11 cellular contexts compared by ENCODE assay signal in genomic region chr1:59678809-59679228, GRCh38.
DNase-seq lines count a peak whose midpoint lies in the region; ATAC-seq, FAIRE-seq and TF ChIP-seq lines count a peak whose summit lies in the region.
"Had no signal": no experiment of that assay in that cellular context is flagged by ENCODE, and none has a peak within 500 bp of the region (broad histone marks: within the 10 kb centered on the region; RNA-seq: fewer than 3 reads in every experiment).

No MANE protein-coding gene starts in this region.

- TF ChIP-seq CTCF in H9 (conservative IDR thresholded peaks at IDR 0.05) (no peak), HepG2 (CRISPR knock-in tag; IDR thresholded peaks at IDR 0.05) (no peak)

- no peak overlapping the region for H3K4ac ChIP-seq in H9 (ENCODE audit: low read depth, low read length)

- no peak for TF ChIP-seq POLR2A in HepG2 (IDR thresholded peaks at IDR 0.05; ENCODE audit: insufficient read depth in 1 of 2, low read depth in 2 of 2, low read length in 2 of 2)

- H3K27me3 Mint-ChIP-seq in H9 (ENCODE audit: low read depth), result no peaks in the 10 kb centered on the region; the same call in 1 of the 2 replicates
- H3K27me3 Mint-ChIP-seq: natural killer cell treated with Interleukin-12 subunit alpha and Interleukin-12 subunit beta and Interleukin-15 and Interleukin-18, amount 100 ng/mL, for 72 hours had no signal

- peaks cover 37 to 50% of the 10 kb centered on the region in 2 experiments for H3K4me1 Mint-ChIP-seq in H9

- no peaks in the 10 kb centered on the region for H3K79me1 ChIP-seq in H9 (ENCODE audit: insufficient read depth, low read depth, low read length, poor library complexity, severe bottlenecking)

- H3K27ac Mint-ChIP-seq in H9, result peak overlapping the region; percentile 59 to 77 (median 74); a peak in 4 of 7 replicates
- H3K27ac Mint-ChIP-seq: natural killer cell treated with Interleukin-12 subunit alpha and Interleukin-12 subunit beta and Interleukin-15 and Interleukin-18, amount 100 ng/mL, for 72 hours had no signal

- intact Hi-C loops in HepG2 (cut with micrococcal nuclease; ENCODE audit: unreplicated experiment), result no loop called here

- H3K4me3 ChIP-seq in SJSA1, result no peak overlapping the region
- no peak overlapping the region for H3K4me3 ChIP-seq in skeletal muscle satellite cell (ENCODE audit: low read length)
- H3K4me3 ChIP-seq in HepG2 (replicated peaks in 1 of 3; ENCODE audit: insufficient read depth in 1 of 3, low read depth in 2 of 3, low read length in 3 of 3), result no peak overlapping the region

- no peak overlapping the region for H3K27ac ChIP-seq in H9 (ENCODE audit: insufficient read length, low read depth, low read length)
- H3K27ac ChIP-seq in SJSA1, result peak overlapping the region; percentile 78
- no peak overlapping the region for H3K27ac ChIP-seq in HepG2 (ENCODE audit: extremely low read length, insufficient read depth, low read length)

- no TSS peak for BruUV-seq in HepG2 (replicated peaks; lab: Mats Ljungman, UMichigan)

- no peak for FAIRE-seq in HepG2 (lab: Jason Lieb, UNC)

- H3K23me2 ChIP-seq in H9 (ENCODE audit: insufficient read length, low read depth, low read length, poor library complexity, severe bottlenecking), result no peaks in the 10 kb centered on the region

- no peak overlapping the region for H2BK15ac ChIP-seq in H9 (ENCODE audit: low read depth, low read length)

- no peak overlapping the region for H2BK5ac ChIP-seq in H9 (ENCODE audit: insufficient read length, low read length)

- TF ChIP-seq EP300 in HepG2 (IDR thresholded peaks at IDR 0.05; ENCODE audit: low read depth in 2 of 2, low read length in 2 of 2) (no peak), HepG2 (CRISPR knock-in tag; IDR thresholded peaks at IDR 0.05; ENCODE audit: borderline replicate concordance) (no peak)

- H3T11ph ChIP-seq in H9 (ENCODE audit: low read length), result no peak overlapping the region

- no peak overlapping the region for H2BK120ac ChIP-seq in H9 (ENCODE audit: low read depth, low read length, poor library complexity, severe bottlenecking)

- no peak overlapping the region for H3K56ac ChIP-seq in H9 (ENCODE audit: insufficient read length, low read depth, low read length)

- WGBS in H9 (ENCODE audit: extremely low coverage, insufficient read length, low lambda C conversion rate), result no CpG with 5 or more reads among the region's 2 CpGs
- 93% methylated on average over 2 of the region's 2 CpGs for WGBS in HepG2 (ENCODE audit: low lambda C conversion rate)

- POLR2A ChIA-PET in HepG2 (lab: Yijun Ruan, JAX), result no interaction called here

- H3K9ac ChIP-seq in H9 (ENCODE audit: extremely low read depth, insufficient read length, low read length), result no peak overlapping the region
- H3K9ac ChIP-seq in skeletal muscle satellite cell (ENCODE audit: low read depth, low read length), result peak overlapping the region; percentile 68
- H3K9ac ChIP-seq in HepG2 (ENCODE audit: insufficient read depth, low read depth, low read length), result no peak overlapping the region

- H3K9me3 ChIP-seq in H9 (ENCODE audit: control insufficient read depth, low read depth, low read length) (no peaks in the 10 kb centered on the region), SJSA1 (replicated peaks) (no peaks in the 10 kb centered on the region), skeletal muscle satellite cell (replicated peaks; ENCODE audit: low read length) (no peaks in the 10 kb centered on the region), HepG2 (ENCODE audit: low read length) (no peaks in the 10 kb centered on the region)

- CTCF ChIA-PET in HepG2 (lab: Yijun Ruan, JAX; ENCODE audit: low intra/inter-chr PET ratio, low total read pairs), result no interaction called here

- H4K8ac ChIP-seq in H9 (replicated peaks; ENCODE audit: insufficient read length, low read depth, low read length), result no peak overlapping the region

- H3K36me3 Mint-ChIP-seq in H9 (ENCODE audit: insufficient read depth in 1 of 3, low read depth in 3 of 3), result no peaks in the 10 kb centered on the region
- H3K36me3 Mint-ChIP-seq: natural killer cell treated with Interleukin-12 subunit alpha and Interleukin-12 subunit beta and Interleukin-15 and Interleukin-18, amount 100 ng/mL, for 72 hours had no signal

- no peak overlapping the region for H4K5ac ChIP-seq in H9 (ENCODE audit: insufficient read length, low read depth, low read length)

- H3K4me2 ChIP-seq in H9 (ENCODE audit: insufficient read depth, insufficient read length, low read length) (no peak overlapping the region), skeletal muscle satellite cell (ENCODE audit: low read length) (peak overlapping the region; percentile 34), HepG2 (ENCODE audit: low read depth, low read length) (no peak overlapping the region)

- in situ Hi-C loops in HepG2 (cut with HindIII; ENCODE audit: extremely low pct_ligation_motif_present, low pct_unique_long_range_greater_than_20kb), result loop anchor here (10.0 kb wide), 1 partner anchor 124 kb away; no protein-coding TSS in a partner anchor

- no peak overlapping the region for H3K18ac ChIP-seq in H9 (ENCODE audit: insufficient read length, low read depth, low read length)

- no peak overlapping the region for H4K91ac ChIP-seq in H9 (ENCODE audit: insufficient read length, low read depth, low read length)

- no peaks in the 10 kb centered on the region for H3K27me3 ChIP-seq in H9 (ENCODE audit: insufficient read depth, low read length)
- H3K27me3 ChIP-seq in SJSA1 (replicated peaks), result no peaks in the 10 kb centered on the region
- no peaks in the 10 kb centered on the region for H3K27me3 ChIP-seq in skeletal muscle satellite cell (ENCODE audit: control insufficient read depth, insufficient read depth, low read length)
- H3K27me3 ChIP-seq in HepG2 (ENCODE audit: control insufficient read depth in 1 of 2, insufficient read depth in 2 of 2, low read length in 2 of 2), result no peaks in the 10 kb centered on the region

- H2BK20ac ChIP-seq in H9 (ENCODE audit: low read depth, low read length, poor library complexity, severe bottlenecking), result no peak overlapping the region

- H3K23ac ChIP-seq in H9 (ENCODE audit: insufficient read length, low read depth, low read length), result no peak overlapping the region

- no peak overlapping the region for H2AK5ac ChIP-seq in H9 (ENCODE audit: insufficient read length, low read length)

- TF ChIP-seq RAD21 in HepG2 (CRISPR knock-in tag; IDR thresholded peaks at IDR 0.05), result no peak

- H3K79me2 ChIP-seq in H9 (ENCODE audit: insufficient read depth, low read length) (no peaks in the 10 kb centered on the region), HepG2 (ENCODE audit: insufficient read depth, low read length) (no peaks in the 10 kb centered on the region)

- H3K36me3 ChIP-seq in SJSA1 (no peaks in the 10 kb centered on the region), skeletal muscle satellite cell (ENCODE audit: insufficient read depth, low read length) (no peaks in the 10 kb centered on the region), HepG2 (replicated peaks in 1 of 2; ENCODE audit: control insufficient read depth in 1 of 2, insufficient read depth in 2 of 2, low read length in 2 of 2) (peaks cover 0 to 1% of the 10 kb centered on the region in 2 experiments; a peak in 1 of 5 replicates)

- no peak for ATAC-seq in HepG2

- H2AFZ ChIP-seq in H9 (ENCODE audit: low read length) (no peak overlapping the region), HepG2 (ENCODE audit: low read length) (no peak overlapping the region)

- no peaks in the 10 kb centered on the region for H4K20me1 ChIP-seq in H9 (ENCODE audit: control insufficient read depth, insufficient read depth, insufficient read length)
- no peaks in the 10 kb centered on the region for H4K20me1 ChIP-seq in HepG2 (ENCODE audit: insufficient read depth, low read length)

- no peak for DNase-seq in H9
- peak; percentile 93 for DNase-seq in SJSA1 (ENCODE audit: low read depth in 1 of 2, low spot score in 2 of 2)
- peak; percentile 97 for DNase-seq in fibroblast of peridontal ligament (ENCODE audit: extremely low read depth)
- no peak for DNase-seq in HepG2 (ENCODE audit: low spot score)
- DNase-seq in activated CD4-positive, alpha-beta T cell treated with anti-CD3 and anti-CD28 coated beads, Interleukin-2, amount 50 U/mL, for 1 hour, result no peak
- DNase-seq in activated CD8-positive, alpha-beta memory T cell treated with anti-CD3 and anti-CD28 coated beads for 24 hours, result no peak
- DNase-seq in T-helper 9 cell, result no peak
- DNase-seq: central memory CD4-positive, alpha-beta T cell; stimulated activated naive CD4-positive, alpha-beta T cell treated with Interleukin-2 at 50 U/mL for 16 hours had no signal

- no peaks in the 10 kb centered on the region for H3K9me3 Mint-ChIP-seq in H9
- H3K9me3 Mint-ChIP-seq: natural killer cell treated with Interleukin-12 subunit alpha and Interleukin-12 subunit beta and Interleukin-15 and Interleukin-18, amount 100 ng/mL, for 72 hours had no signal

- H3K14ac ChIP-seq in H9 (ENCODE audit: insufficient read depth, low read length), result no peak overlapping the region

- H3K4me1 ChIP-seq in H9 (ENCODE audit: insufficient read depth, low read length), result peaks cover 3% of the 10 kb centered on the region; the same call in 1 of the 2 replicates
- peaks cover 26% of the 10 kb centered on the region for H3K4me1 ChIP-seq in SJSA1 (replicated peaks)
- peaks cover 40% of the 10 kb centered on the region for H3K4me1 ChIP-seq in skeletal muscle satellite cell (ENCODE audit: control insufficient read depth, insufficient read depth, low read length)
- peaks cover 40% of the 10 kb centered on the region for H3K4me1 ChIP-seq in HepG2 (ENCODE audit: insufficient read depth, low read length)

- no peak overlapping the region for H3K4me3 Mint-ChIP-seq in H9
- H3K4me3 Mint-ChIP-seq: natural killer cell treated with Interleukin-12 subunit alpha and Interleukin-12 subunit beta and Interleukin-15 and Interleukin-18, amount 100 ng/mL, for 72 hours had no signal

- no peak overlapping the region for H2BK12ac ChIP-seq in H9 (ENCODE audit: insufficient read length, low read depth, low read length)

TF ChIP-seq in HepG2, 621 proteins besides CTCF, POLR2A, EP300 and RAD21 (continues in another document):
- TF ChIP-seq ZNF260 (CRISPR knock-in tag; IDR thresholded peaks at IDR 0.05; ENCODE audit: borderline replicate concordance, low read depth) (no peak), PHB2 (IDR thresholded peaks at IDR 0.05; ENCODE audit: partially characterized antibody) (no peak), ELF1 (CRISPR knock-in tag; IDR thresholded peaks at IDR 0.05) (no peak), TRAFD1 (CRISPR knock-in tag; IDR thresholded peaks at IDR 0.05; ENCODE audit: borderline replicate concordance) (no peak)

Comparison
In these comparisons a context has a peak if more than half of its experiments do, and no peak if none do; other contexts are left out.
1. DNase-seq: peak in SJSA1 (2 of 2) and fibroblast of peridontal ligament (single experiment); none in H9 (single experiment), HepG2 (single experiment), activated CD4-positive, alpha-beta T cell treated with anti-CD3 and anti-CD28 coated beads, Interleukin-2, amount 50 U/mL, for 1 hour (single experiment), activated CD8-positive, alpha-beta memory T cell treated with anti-CD3 and anti-CD28 coated beads for 24 hours (single experiment) and T-helper 9 cell (single experiment).